Comparison of ENCODE assay signal across 18 cellular contexts in the genomic region with DNA sequence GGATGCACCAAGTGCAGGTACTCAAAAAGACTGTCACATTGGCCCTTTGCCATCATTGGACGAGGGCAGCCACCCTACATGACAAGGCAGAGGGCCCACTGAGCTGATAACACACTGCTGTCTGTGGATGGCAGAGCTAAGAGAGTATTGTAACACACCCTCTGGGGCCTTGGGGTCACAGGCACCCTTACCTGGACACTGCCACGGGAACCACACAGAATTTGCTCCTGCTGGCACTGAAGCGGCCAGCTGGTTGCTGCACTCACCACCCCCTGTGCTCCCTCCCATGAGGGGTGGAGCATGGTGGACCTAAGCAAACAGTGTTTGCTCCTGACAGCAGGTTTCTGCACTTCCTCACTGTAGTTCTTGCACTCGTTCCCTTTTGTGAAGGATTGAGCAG.
"Had no signal": no experiment of that assay in that cellular context is flagged by ENCODE, and none has a peak within 500 bp of the region (broad histone marks: within the 10 kb centered on the region; RNA-seq: fewer than 3 reads in every experiment).

No MANE protein-coding gene starts in this region.

- H3K36me3 ChIP-seq: neutrophil, spleen, stomach, thoracic aorta, transverse colon had no signal

- H3K27ac ChIP-seq: foreskin keratinocyte, neutrophil, spleen, stomach, thoracic aorta, transverse colon had no signal

- H3K4me1 ChIP-seq: foreskin keratinocyte, spleen, stomach, transverse colon had no signal

- H3K9me3 ChIP-seq: neutrophil, stomach, thoracic aorta, transverse colon had no signal

- DNase-seq: effector memory CD8-positive, alpha-beta T cell; foreskin keratinocyte; left colon; mesendoderm; naive B cell; posterior cingulate gyrus; spleen; stimulated activated CD4-positive, alpha-beta T cell treated with anti-CD3 and anti-CD28 coated beads, Interleukin-15, amount 100 ng/mL, for 24 hours; stimulated activated CD4-positive, alpha-beta T cell treated with anti-CD3 and anti-CD28 coated beads, Interleukin-1b, Interleukin-23, amount 100 ng/mL, for 48 hours; stimulated activated CD4-positive, alpha-beta T cell treated with anti-CD3 and anti-CD28 coated beads, Interleukin-4, amount 100 ng/mL, for 24 hours; stimulated activated naive CD4-positive, alpha-beta T cell; stomach; substantia nigra; transverse colon had no signal

- FAIRE-seq: colon had no signal

- H3K4me3 ChIP-seq: spleen, stomach, thoracic aorta, transverse colon had no signal

- H3K27me3 ChIP-seq: foreskin keratinocyte, neutrophil, spleen, stomach, transverse colon had no signal

- ATAC-seq: effector memory CD8-positive, alpha-beta T cell; foreskin keratinocyte; left colon; sciatic nerve had no signal
